In genomic region chr17:27824745-27825144, GRCh38 we compare ENCODE assay signal across 33 cellular contexts. TPM values are rescaled to one million over a fixed set of nuclear protein-coding genes. Genes with fewer than 3 reads are reported as not detected.
"Had no signal": no experiment of that assay in that cellular context is flagged by ENCODE, and none has a peak within 500 bp of the region (broad histone marks: within the 10 kb centered on the region; RNA-seq: fewer than 3 reads in every experiment).

No MANE protein-coding gene starts in this region.

- H3K27ac ChIP-seq: adrenal gland, ascending aorta, cardiac muscle cell, coronary artery, parathyroid adenoma, psoas muscle, sigmoid colon, stomach, thyroid gland, upper lobe of right lung had no signal

- H3K27me3 ChIP-seq: adrenal gland, ascending aorta, cardiac muscle cell, sigmoid colon, stomach, thyroid gland, upper lobe of right lung had no signal

- H3K4me1 ChIP-seq: adrenal gland, ascending aorta, parathyroid adenoma, psoas muscle, sigmoid colon, thyroid gland, upper lobe of right lung had no signal

- H3K79me2 ChIP-seq: parathyroid adenoma had no signal

- H2AFZ ChIP-seq: parathyroid adenoma had no signal

- H3K9ac ChIP-seq: parathyroid adenoma had no signal

- FAIRE-seq: keratinocyte had no signal

- H3K36me3 ChIP-seq: adrenal gland, ascending aorta, cardiac muscle cell, sigmoid colon, stomach, thyroid gland, upper lobe of right lung had no signal

- H3K9me3 ChIP-seq: ascending aorta, thyroid gland, upper lobe of right lung had no signal

- H3K4me3 ChIP-seq: adrenal gland, ascending aorta, cardiac muscle cell, coronary artery, psoas muscle, sigmoid colon, smooth muscle cell, stomach, thyroid gland, upper lobe of right lung had no signal

- DNase-seq: activated CD4-positive, alpha-beta memory T cell treated with anti-CD3 and anti-CD28 coated beads for 36 hours; activated CD4-positive, alpha-beta T cell treated with anti-CD3 and anti-CD28 coated beads, Interleukin-2, amount 10 ng/mL, durations not matched to agents 24 days and 14 days; activated CD4-positive, CD25-positive, alpha-beta regulatory T cell treated with anti-CD3 and anti-CD28 coated beads, Interleukin-2, amount 50 U/mL, for 72 hours; activated CD8-positive, alpha-beta memory T cell treated with anti-CD3 and anti-CD28 coated beads, Interleukin-2, amount 50 U/mL, for 4 hours; activated effector memory CD4-positive, alpha-beta T cell treated with anti-CD3 and anti-CD28 coated beads, Interleukin-2, amount 50 U/mL, for 16 hours; activated naive CD4-positive, alpha-beta T cell treated with anti-CD3 and anti-CD28 coated beads for 36 hours; activated naive CD8-positive, alpha-beta T cell treated with anti-CD3 and anti-CD28 coated beads for 36 hours; activated T-cell treated with anti-CD3 and anti-CD28 coated beads, Interleukin-2, amount 50 U/mL, for 1 hour; adrenal gland; cerebellar nuclear complex; effector memory CD8-positive, alpha-beta T cell; head of caudate nucleus; hippocampal formation; left cardiac atrium; midbrain; naive thymus-derived CD8-positive, alpha-beta T cell; nucleus accumbens; psoas muscle; sigmoid colon; stimulated activated CD4-positive, alpha-beta T cell treated with anti-CD3 and anti-CD28 coated beads, Interleukin-1b, Interleukin-23, amount 100 ng/mL, for 48 hours; stimulated activated naive B cell treated with anti-CD40 and anti-IgM and Interleukin-4, amounts not matched to agents 10 μg/mL and 1 μg/mL and 100 μg/mL, for 72 hours; stomach; upper lobe of right lung had no signal

- H3K4me2 ChIP-seq: smooth muscle cell had no signal

RNA-seq across cellular contexts. Expression of gene NOS2, which starts 24.4 kb away (rescaled TPM):
- total RNA-seq: activated CD4-positive, alpha-beta T cell treated with anti-CD3 and anti-CD28 coated beads, Interleukin-2, amount 10 ng/mL, durations not matched to agents 24 days and 14 days; activated T-helper 1 cell treated with anti-CD3 and anti-CD28 coated beads, Interleukin-12 subunit alpha, Interleukin-12 subunit beta, Interleukin-2, Interleukin-4 antibody, amounts not matched to agents 30 ng/mL and 10 ng/mL and 1 ng/mL, durations not matched to agents 14 hours and 24 hours and 36 hours; ascending aorta; fibroblast of villous mesenchyme; smooth muscle cell had no signal
- polyA plus RNA-seq: fibroblast of lung, keratinocyte had no signal
